In the genomic region with DNA sequence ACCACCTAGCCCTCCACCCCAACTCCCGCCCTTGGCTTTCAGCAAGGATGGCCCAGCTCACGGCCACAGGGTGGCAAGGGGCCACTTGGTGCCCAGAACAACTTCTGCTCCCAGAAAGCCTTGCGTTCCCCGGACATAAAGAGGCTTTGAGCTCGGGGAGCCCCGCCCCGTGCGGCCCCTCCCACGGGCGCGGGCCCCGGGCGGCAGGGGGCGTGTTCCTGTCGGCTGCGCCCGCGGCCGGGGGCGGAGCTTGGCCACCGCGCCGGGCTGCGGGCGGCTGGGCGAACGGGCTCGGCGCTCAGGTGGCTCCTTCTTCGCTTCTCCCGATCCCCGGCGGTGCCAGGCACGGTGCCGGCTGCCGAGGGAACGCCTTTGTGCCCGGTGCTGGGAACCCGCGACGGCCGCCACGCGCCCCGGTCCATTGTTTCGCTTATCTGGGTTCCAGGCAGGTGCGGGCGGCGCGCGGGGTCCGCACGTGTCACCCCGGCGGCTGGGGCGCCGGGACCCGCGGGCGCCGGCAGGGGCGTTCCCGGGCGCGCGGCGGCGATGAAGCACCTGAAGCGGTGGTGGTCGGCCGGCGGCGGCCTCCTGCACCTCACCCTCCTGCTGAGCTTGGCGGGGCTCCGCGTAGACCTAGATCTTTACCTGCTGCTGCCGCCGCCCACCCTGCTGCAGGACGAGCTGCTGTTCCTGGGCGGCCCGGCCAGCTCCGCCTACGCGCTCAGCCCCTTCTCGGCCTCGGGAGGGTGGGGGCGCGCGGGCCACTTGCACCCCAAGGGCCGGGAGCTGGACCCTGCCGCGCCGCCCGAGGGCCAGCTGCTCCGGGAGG, we compare ENCODE assay signal across 8 cellular contexts. TPM values are rescaled to one million over a fixed set of nuclear protein-coding genes. Genes with fewer than 3 reads are reported as not detected.
A peak's percentile ranks its signal among the peaks of the same experiment; 100 is the strongest.
DNase-seq lines count a peak whose midpoint lies in the region; ATAC-seq and TF ChIP-seq lines count a peak whose summit lies in the region.

A gene with protein sequence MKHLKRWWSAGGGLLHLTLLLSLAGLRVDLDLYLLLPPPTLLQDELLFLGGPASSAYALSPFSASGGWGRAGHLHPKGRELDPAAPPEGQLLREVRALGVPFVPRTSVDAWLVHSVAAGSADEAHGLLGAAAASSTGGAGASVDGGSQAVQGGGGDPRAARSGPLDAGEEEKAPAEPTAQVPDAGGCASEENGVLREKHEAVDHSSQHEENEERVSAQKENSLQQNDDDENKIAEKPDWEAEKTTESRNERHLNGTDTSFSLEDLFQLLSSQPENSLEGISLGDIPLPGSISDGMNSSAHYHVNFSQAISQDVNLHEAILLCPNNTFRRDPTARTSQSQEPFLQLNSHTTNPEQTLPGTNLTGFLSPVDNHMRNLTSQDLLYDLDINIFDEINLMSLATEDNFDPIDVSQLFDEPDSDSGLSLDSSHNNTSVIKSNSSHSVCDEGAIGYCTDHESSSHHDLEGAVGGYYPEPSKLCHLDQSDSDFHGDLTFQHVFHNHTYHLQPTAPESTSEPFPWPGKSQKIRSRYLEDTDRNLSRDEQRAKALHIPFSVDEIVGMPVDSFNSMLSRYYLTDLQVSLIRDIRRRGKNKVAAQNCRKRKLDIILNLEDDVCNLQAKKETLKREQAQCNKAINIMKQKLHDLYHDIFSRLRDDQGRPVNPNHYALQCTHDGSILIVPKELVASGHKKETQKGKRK (plus strand): TSS at position 246 of the 829 bp plus-strand sequence. CDS start 301 bp downstream, at position 547.

- peak; percentile 62 for DNase-seq in GM12864 (ENCODE audit: low read depth)
- peak; percentile 90 for DNase-seq in HEK293T (ENCODE audit: extremely low spot score)
- peak; percentile 94 for DNase-seq in NAMALWA (ENCODE audit: low spot score)
- DNase-seq in T follicular helper cell (ENCODE audit: low read depth): peak; percentile 64
- DNase-seq in activated naive CD8-positive, alpha-beta T cell treated with anti-CD3 and anti-CD28 coated beads, Interleukin-2, amount 50 U/mL, for 24 hours: peak; percentile 85
- DNase-seq in left ventricle myocardium inferior: peak; percentile 68
- peak; percentile 68 to 77 for DNase-seq in psoas muscle
- DNase-seq in uterus: peak; percentile 36 to 44

- H3K27ac ChIP-seq in left ventricle myocardium inferior (replicated peaks) (peak within 1 kb of the TSS; percentile 44), psoas muscle (no peak within 1 kb of the TSS), uterus (no peak within 1 kb of the TSS)

- H3K36me3 ChIP-seq in left ventricle myocardium inferior (no peaks in the 10 kb centered on the region), psoas muscle (ENCODE audit: insufficient read depth in 1 of 2, low read depth in 1 of 2) (no peaks in the 10 kb centered on the region), uterus (no peaks in the 10 kb centered on the region)

- 1% methylated on average over 60 to 95 of the region's 95 CpGs for WGBS in psoas muscle, 3 donors

- ATAC-seq in activated naive CD8-positive, alpha-beta T cell treated with anti-CD3 and anti-CD28 coated beads, Interleukin-2, amount 50 U/mL, for 24 hours: peak; percentile 33
- peak; percentile 61 to 82 (median 77) for ATAC-seq in psoas muscle

- peaks cover 18% of the 10 kb centered on the region for H3K36me3 Mint-ChIP-seq in activated naive CD8-positive, alpha-beta T cell treated with anti-CD3 and anti-CD28 coated beads, Interleukin-2, amount 50 U/mL, for 24 hours (ENCODE audit: low read depth)

- H3K9me3 ChIP-seq in left ventricle myocardium inferior (replicated peaks) (no peaks in the 10 kb centered on the region), psoas muscle (no peaks in the 10 kb centered on the region), uterus (no peaks in the 10 kb centered on the region)

- no peaks in the 10 kb centered on the region for H3K9me3 Mint-ChIP-seq in activated naive CD8-positive, alpha-beta T cell treated with anti-CD3 and anti-CD28 coated beads, Interleukin-2, amount 50 U/mL, for 24 hours

- intact Hi-C loops in left ventricle myocardium inferior (cut with micrococcal nuclease): no loop called here
- intact Hi-C loops in psoas muscle (cut with DNase I): no loop called here
- intact Hi-C loops in uterus (cut with DNase I; ENCODE audit: low total_unique reads): no loop called here

- CTCF ChIA-PET in HEK293T (lab: Yijun Ruan, JAX): interaction anchor here (1.1 kb wide), 1 partner anchor 61 kb away, joined by 4 read pairs; no protein-coding TSS in a partner anchor

- TF ChIP-seq CTCF in GM12864 (IDR thresholded peaks at IDR 0.05; ENCODE audit: low read depth, low read length, missing control alignments): no peak
- peak; percentile 38 for TF ChIP-seq CTCF in left ventricle myocardium inferior (IDR thresholded peaks at IDR 0.05; ENCODE audit: borderline replicate concordance)
- peak; percentile 21 for TF ChIP-seq CTCF in psoas muscle (IDR thresholded peaks at IDR 0.05)
- TF ChIP-seq CTCF in uterus (IDR thresholded peaks at IDR 0.05): no peak

- peak within 1 kb of the TSS; percentile 99 for H3K27ac Mint-ChIP-seq in activated naive CD8-positive, alpha-beta T cell treated with anti-CD3 and anti-CD28 coated beads, Interleukin-2, amount 50 U/mL, for 24 hours

- peaks cover 53% of the 10 kb centered on the region for H3K4me1 Mint-ChIP-seq in activated naive CD8-positive, alpha-beta T cell treated with anti-CD3 and anti-CD28 coated beads, Interleukin-2, amount 50 U/mL, for 24 hours

- TF ChIP-seq POLR2A in uterus (IDR thresholded peaks at IDR 0.05): peak in 1 of 2 donors; percentile 17

- peaks cover 26% of the 10 kb centered on the region for H3K4me1 ChIP-seq in left ventricle myocardium inferior
- no peaks in the 10 kb centered on the region for H3K4me1 ChIP-seq in psoas muscle
- H3K4me1 ChIP-seq in uterus: peaks cover 0 to 10% of the 10 kb centered on the region in 2 donors

- POLR2A ChIA-PET in HEK293T (lab: Yijun Ruan, JAX): interaction anchor here (0.6 to 1.6 kb wide), 23 partner anchors 8 to 507 kb away, joined by 3 to 13 read pairs (median 4); partner anchors contain the start of genes CBX3 and HNRNPA2B1

- H3K4me3 ChIP-seq in GM12864 (ENCODE audit: low read depth, low read length) (peak within 1 kb of the TSS; percentile 78), left ventricle myocardium inferior (peak within 1 kb of the TSS; percentile 71), psoas muscle (peak within 1 kb of the TSS; percentile 66), uterus (peak within 1 kb of the TSS; percentile 17 to 33)

- no peaks in the 10 kb centered on the region for H3K27me3 Mint-ChIP-seq in activated naive CD8-positive, alpha-beta T cell treated with anti-CD3 and anti-CD28 coated beads, Interleukin-2, amount 50 U/mL, for 24 hours

- H3K27me3 ChIP-seq in left ventricle myocardium inferior (ENCODE audit: low read depth) (peaks cover 57% of the 10 kb centered on the region), psoas muscle (ENCODE audit: insufficient read depth in 3 of 3, low read length in 2 of 3) (peaks cover 0 to 50% (median 17%) of the 10 kb centered on the region in 3 donors), uterus (peaks cover 4 to 8% of the 10 kb centered on the region in 2 donors)

- H3K4me3 Mint-ChIP-seq in activated naive CD8-positive, alpha-beta T cell treated with anti-CD3 and anti-CD28 coated beads, Interleukin-2, amount 50 U/mL, for 24 hours: peak within 1 kb of the TSS; percentile 97

TF ChIP-seq in HEK293T, 16 proteins besides CTCF, POLR2A, EP300 and RAD21:
- peak; percentile 43 for TF ChIP-seq L3MBTL2 (conservative IDR thresholded peaks at IDR 0.05)
- TF ChIP-seq HDGF (IDR thresholded peaks at IDR 0.05; ENCODE audit: borderline replicate concordance): no peak
- TF ChIP-seq TARDBP (IDR thresholded peaks at IDR 0.05): no peak

RNA-seq across cellular contexts. Expression of the gene that starts here (rescaled TPM):
- total RNA-seq in left ventricle myocardium inferior (0.99 TPM), psoas muscle (1 to 10 TPM in 1 of 4 donors, under 1 TPM in 3; 0.44 to 1.1 (median 0.78) TPM), uterus (1 to 10 TPM in 3 of 4 donors, not detected in 1; 3.6 to 6.2 (median 4.1) TPM)
- 1 to 10 TPM in 1 of 3 donors, under 1 TPM in 2; 0.70 to 1.1 (median 0.72) TPM for polyA plus RNA-seq in psoas muscle

Comparison
In these comparisons a context has a peak if more than half of its experiments do, and no peak if none do; other contexts are left out.
1. Peak in DNase-seq, H3K4me3 ChIP-seq and H3K27ac ChIP-seq in left ventricle myocardium inferior; RNA of the gene not detected or under 1 TPM.
2. DNase-seq: peak in every context shown above with its lines; median percentile 94 in NAMALWA; 90 in HEK293T; 85 in activated naive CD8-positive, alpha-beta T cell treated with anti-CD3 and anti-CD28 coated beads, Interleukin-2, amount 50 U/mL, for 24 hours; 72 in psoas muscle; 68 in left ventricle myocardium inferior; 64 in T follicular helper cell; 62 in GM12864; 40 in uterus.
3. H3K4me3 ChIP-seq: peak in every context shown above with its lines; median percentile 78 in GM12864; 71 in left ventricle myocardium inferior; 66 in psoas muscle; 25 in uterus.
4. CTCF ChIP-seq: peak in left ventricle myocardium inferior (single experiment) and psoas muscle (single experiment); none in GM12864 (single experiment) and uterus (0 of 4).